Comparison of ENCODE assay signal across 16 cellular contexts in the genomic region with DNA sequence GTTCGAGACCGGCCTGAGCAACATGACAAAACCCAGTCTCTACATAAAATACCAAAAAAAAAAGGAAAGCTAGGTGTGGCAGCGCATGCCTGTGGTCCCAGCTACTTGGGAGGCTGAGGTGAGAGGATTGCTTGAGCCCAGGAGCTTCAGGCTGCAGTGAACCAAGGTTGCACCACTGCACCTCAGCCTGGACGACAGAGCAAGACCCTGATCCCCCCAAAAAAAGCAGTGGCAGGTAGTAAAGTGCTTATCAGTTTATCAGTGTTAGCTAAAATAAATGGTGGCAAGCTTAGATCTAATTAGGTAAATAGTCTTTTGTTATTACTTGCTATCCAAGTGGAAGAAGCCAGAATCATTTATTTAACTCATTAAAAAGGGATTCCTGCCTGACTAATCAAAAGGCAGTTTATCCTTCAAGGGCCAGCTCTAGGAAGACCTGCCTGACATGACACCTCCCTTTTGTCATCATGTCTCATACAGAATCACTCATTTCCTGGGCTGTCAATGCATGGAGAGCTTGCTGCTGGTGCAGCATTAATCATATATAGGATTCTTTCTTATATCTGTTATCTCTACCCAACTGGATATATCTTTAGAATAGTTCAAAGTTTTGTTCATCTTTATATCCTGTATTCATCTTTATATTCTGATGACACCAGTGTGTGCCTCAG. TPM values are rescaled to one million over a fixed set of nuclear protein-coding genes. Genes with fewer than 3 reads are reported as not detected.
DNase-seq lines count a peak whose midpoint lies in the region; ATAC-seq and TF ChIP-seq lines count a peak whose summit lies in the region.
"Had no signal": no experiment of that assay in that cellular context is flagged by ENCODE, and none has a peak within 500 bp of the region (broad histone marks: within the 10 kb centered on the region; RNA-seq: fewer than 3 reads in every experiment).

No MANE protein-coding gene starts in this region.

- H3K4me2 ChIP-seq in smooth muscle cell, result no peak overlapping the region

- TF ChIP-seq CTCF in RWPE2 (IDR thresholded peaks at IDR 0.05; ENCODE audit: poor library complexity, severe bottlenecking) (no peak), foreskin keratinocyte (conservative IDR thresholded peaks at IDR 0.05) (no peak), smooth muscle cell (IDR thresholded peaks at IDR 0.05; ENCODE audit: borderline replicate concordance, insufficient read depth, poor library complexity, severe bottlenecking) (no peak)

- H3K79me2 ChIP-seq in smooth muscle cell (ENCODE audit: low read depth), result peaks cover 100% of the 10 kb centered on the region

- H2AFZ ChIP-seq in smooth muscle cell (ENCODE audit: low read depth), result no peak overlapping the region

- intact Hi-C loops in cardiac septum (cut with DNase I), result no loop called here

- 97% methylated on average over 4 of the region's 4 CpGs for WGBS in smooth muscle cell (ENCODE audit: low lambda C conversion rate)

- H3K9ac ChIP-seq in smooth muscle cell (ENCODE audit: low read depth), result no peak overlapping the region

- ATAC-seq in activated CD4-positive, CD25-positive, alpha-beta regulatory T cell treated with anti-CD3 and anti-CD28 coated beads, Interleukin-2, amount 50 U/mL, for 24 hours, result peak; percentile 51 to 71
- ATAC-seq in RWPE2 (ENCODE audit: low read depth), result peak; percentile 93
- peak; percentile 98 for ATAC-seq in foreskin keratinocyte
- ATAC-seq: left ventricle myocardium superior had no signal

- peaks cover 17% of the 10 kb centered on the region for H3K4me1 ChIP-seq in RWPE2 (ENCODE audit: insufficient read depth, poor library complexity, severe bottlenecking)
- H3K4me1 ChIP-seq in foreskin keratinocyte, result peaks cover 24% of the 10 kb centered on the region
- H3K4me1 ChIP-seq in smooth muscle cell (ENCODE audit: low read depth), result no peaks in the 10 kb centered on the region
- H3K4me1 ChIP-seq: BE2C had no signal

- peaks cover 100% of the 10 kb centered on the region for H4K20me1 ChIP-seq in smooth muscle cell (ENCODE audit: low read depth)

- peaks cover 55% of the 10 kb centered on the region for H3K36me3 ChIP-seq in RWPE2 (ENCODE audit: low read depth)
- no peaks in the 10 kb centered on the region for H3K36me3 ChIP-seq in smooth muscle cell (ENCODE audit: low read depth)

- H3K4me3 ChIP-seq in RWPE2 (ENCODE audit: severe bottlenecking) (no peak overlapping the region), smooth muscle cell (no peak overlapping the region)
- H3K4me3 ChIP-seq: MG63, SK-N-MC had no signal

- no peaks in the 10 kb centered on the region for H3K9me3 ChIP-seq in RWPE2 (ENCODE audit: severe bottlenecking)
- no peaks in the 10 kb centered on the region for H3K9me3 ChIP-seq in smooth muscle cell (replicated peaks; ENCODE audit: low read depth)
- H3K9me3 ChIP-seq: BE2C, MG63 had no signal

- DNase-seq in activated CD4-positive, CD25-positive, alpha-beta regulatory T cell treated with anti-CD3 and anti-CD28 coated beads, Interleukin-2, amount 50 U/mL, for 72 hours, result no peak
- DNase-seq in RWPE2 (ENCODE audit: low spot score) (no peak), foreskin keratinocyte (peak in 1 of 2 donors; percentile 69), smooth muscle cell (lab: John Stamatoyannopoulos, UW; ENCODE audit: unreplicated experiment) (no peak), NCI-H1694 treated with DMSO at 0.1 percent for 48 hours (lab: John Stamatoyannopoulos, UW) (no peak), dermis blood vessel endothelial cell (no peak), cardiac septum (ENCODE audit: low spot score) (no peak)
- DNase-seq: activated T-cell treated with anti-CD3 and anti-CD28 coated beads for 4 hours; BE2C; erythroblast; left ventricle myocardium superior; MG63; NCI-H82; stimulated activated CD4-positive, alpha-beta T cell treated with anti-CD3 and anti-CD28 coated beads, Interleukin-4, amount 100 ng/mL, for 1 hour had no signal

- H3K27me3 ChIP-seq in RWPE2 (ENCODE audit: insufficient read depth, poor library complexity, severe bottlenecking) (no peaks in the 10 kb centered on the region), foreskin keratinocyte (no peaks in the 10 kb centered on the region), smooth muscle cell (ENCODE audit: low read depth) (no peaks in the 10 kb centered on the region)
- H3K27me3 ChIP-seq: BE2C, MG63 had no signal

- H3K27ac ChIP-seq in RWPE2 (ENCODE audit: poor library complexity, severe bottlenecking) (peak overlapping the region; percentile 23), foreskin keratinocyte (no peak overlapping the region), smooth muscle cell (ENCODE audit: low read depth) (peak overlapping the region; percentile 7)
- H3K27ac ChIP-seq: SK-N-MC had no signal

- peaks cover 5% of the 10 kb centered on the region for H3F3A ChIP-seq in smooth muscle cell (ENCODE audit: low read depth)

RNA-seq across cellular contexts. Expression of gene DSTN, which starts 9.6 kb away (rescaled TPM):
- total RNA-seq in foreskin keratinocyte (398 and 412 TPM in 2 replicates), smooth muscle cell (486 and 582 TPM in 2 replicates), dermis blood vessel endothelial cell (157 and 236 TPM in 2 replicates), cardiac septum (569 TPM)
- polyA plus RNA-seq in foreskin keratinocyte (428 and 454 TPM in 2 replicates), smooth muscle cell (534 and 559 TPM in 2 replicates)

RNA-seq across cellular contexts. Expression of gene BFSP1, which starts 48.3 kb away (rescaled TPM):
- total RNA-seq in foreskin keratinocyte (1.4 and 1.8 TPM in 2 replicates), smooth muscle cell (0.76 and 1.0 TPM in 2 replicates), dermis blood vessel endothelial cell (1.9 and 4.4 TPM in 2 replicates), cardiac septum (0.83 TPM)
- polyA plus RNA-seq in foreskin keratinocyte (1.3 and 1.5 TPM in 2 replicates), smooth muscle cell (1.3 and 1.6 TPM in 2 replicates)
